ENCODE assay signal across 7 cellular contexts in the genomic region with DNA sequence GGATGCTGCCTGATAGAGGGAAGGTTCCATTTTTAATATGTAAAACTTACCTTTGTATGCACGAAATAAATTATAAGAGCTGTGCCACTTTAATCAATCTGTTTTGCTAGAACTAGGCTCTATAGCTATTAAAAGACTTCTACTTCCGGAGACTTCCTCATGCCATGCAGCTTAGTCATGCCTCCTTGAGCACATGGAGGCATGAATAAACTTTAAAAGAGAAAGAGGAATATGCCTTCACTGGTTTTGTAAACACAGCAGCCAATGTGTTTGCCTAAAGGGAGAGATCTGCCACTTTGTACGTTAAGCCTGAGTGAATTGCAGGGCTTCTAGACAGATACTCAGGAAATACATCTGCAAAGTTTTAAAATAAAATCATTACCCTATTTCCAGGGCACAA.
A peak's percentile ranks its signal among the peaks of the same experiment; 100 is the strongest.
DNase-seq lines count a peak whose midpoint lies in the region; ATAC-seq and TF ChIP-seq lines count a peak whose summit lies in the region.

No MANE protein-coding gene starts in this region.

- ATAC-seq in gastroesophageal sphincter (peak; percentile 50), thoracic aorta (ENCODE audit: insufficient number of reproducible peaks, low FRiP score, low read depth) (peak; percentile 60), HG03378 (IDR thresholded peaks at IDR 0.05; ENCODE audit: unreplicated experiment) (no peak)

- WGBS in gastroesophageal sphincter (ENCODE audit: low coverage in 1 of 2), 2 donors = 7 to 21% methylated on average over 3 of the region's 3 CpGs

- H3K4me3 ChIP-seq in SJCRH30 = peak overlapping the region; percentile 39
- peak overlapping the region in 1 of 2 donors; percentile 5 for H3K4me3 ChIP-seq in gastroesophageal sphincter
- H3K4me3 ChIP-seq in thoracic aorta = peak overlapping the region; percentile 65

- H3K27ac ChIP-seq in SJCRH30 (no peak overlapping the region), gastroesophageal sphincter (peak overlapping the region in 1 of 4 donors; percentile 25), thoracic aorta (peak overlapping the region in 1 of 2 donors; percentile 17)

- H3K27me3 ChIP-seq in SJCRH30 = 0 out of 2 replicates have a peak, but pooled peaks cover 3% of the 10 kb centered on the region
- no peaks in the 10 kb centered on the region for H3K27me3 ChIP-seq in gastroesophageal sphincter
- H3K27me3 ChIP-seq in thoracic aorta (replicated peaks; ENCODE audit: insufficient read depth) = no peaks in the 10 kb centered on the region

- H3K4me1 ChIP-seq in SJCRH30 (peaks cover 6% of the 10 kb centered on the region; the same call in 1 of the 2 replicates), gastroesophageal sphincter (peaks cover 0 to 15% (median 0%) of the 10 kb centered on the region in 3 donors), thoracic aorta (ENCODE audit: control insufficient read depth in 1 of 2, low read depth in 2 of 2) (peaks cover 6 to 15% of the 10 kb centered on the region in 2 donors)

- H3K36me3 ChIP-seq in SJCRH30 = no peaks in the 10 kb centered on the region
- H3K36me3 ChIP-seq in gastroesophageal sphincter = no peaks in the 10 kb centered on the region
- no peaks in the 10 kb centered on the region for H3K36me3 ChIP-seq in thoracic aorta

- peak; percentile 83 for DNase-seq in HT-29 (ENCODE audit: low spot score)
- DNase-seq in SJCRH30 = peak; percentile 18 to 34
- no peak for DNase-seq in thoracic aorta (ENCODE audit: low spot score)
- DNase-seq in NCI-H2227 (lab: John Stamatoyannopoulos, UW; ENCODE audit: unreplicated experiment) = no peak
- no peak for DNase-seq in stimulated activated CD4-positive, alpha-beta T cell treated with anti-CD3 and anti-CD28 coated beads, Interleukin-2, amount 100 ng/mL, for 24 hours

- TF ChIP-seq EP300 in gastroesophageal sphincter (IDR thresholded peaks at IDR 0.05) = no peak

- TF ChIP-seq CTCF in gastroesophageal sphincter (IDR thresholded peaks at IDR 0.05) = no peak
- TF ChIP-seq CTCF in thoracic aorta (IDR thresholded peaks at IDR 0.05) = no peak

- TF ChIP-seq POLR2A in gastroesophageal sphincter (IDR thresholded peaks at IDR 0.05) = no peak

- H3K9me3 ChIP-seq in SJCRH30 (replicated peaks) (no peaks in the 10 kb centered on the region), gastroesophageal sphincter (no peaks in the 10 kb centered on the region), thoracic aorta (no peaks in the 10 kb centered on the region)

Comparison
In these comparisons a context has a peak if more than half of its experiments do, and no peak if none do; other contexts are left out.
1. DNase-seq: peak in HT-29 (single experiment) and SJCRH30 (2 of 2); none in thoracic aorta (single experiment), NCI-H2227 (single experiment) and stimulated activated CD4-positive, alpha-beta T cell treated with anti-CD3 and anti-CD28 coated beads, Interleukin-2, amount 100 ng/mL, for 24 hours (0 of 2).